ENCODE assay signal across 11 cellular contexts in genomic region chr11:64000740-64001514, GRCh38. TPM values are rescaled to one million over a fixed set of nuclear protein-coding genes. Genes with fewer than 3 reads are reported as not detected.
DNase-seq lines count a peak whose midpoint lies in the region; ATAC-seq and TF ChIP-seq lines count a peak whose summit lies in the region.
"Had no signal": no experiment of that assay in that cellular context is flagged by ENCODE, and none has a peak within 500 bp of the region (broad histone marks: within the 10 kb centered on the region; RNA-seq: fewer than 3 reads in every experiment).

No MANE protein-coding gene starts in this region.

- TF ChIP-seq CTCF in mammary epithelial cell (conservative IDR thresholded peaks at IDR 0.05 in 1 of 2, IDR thresholded peaks at IDR 0.05 in 1 of 2; ENCODE audit: extremely low read depth in 1 of 2, insufficient read depth in 1 of 2, low read depth in 1 of 2, low read length in 2 of 2) (no peak), mesothelial cell of epicardium (IDR thresholded peaks at IDR 0.05; ENCODE audit: unreplicated experiment) (no peak), upper lobe of left lung (IDR thresholded peaks at IDR 0.05) (no peak)

- CTCF ChIA-PET in activated naive CD4-positive, alpha-beta T cell treated with anti-CD3 and anti-CD28 coated beads for 36 hours (lab: Charles Lee), result interaction anchor here (0.7 to 5.4 kb wide), 17 partner anchors 8 to 234 kb away, joined by 3 to 96 read pairs (median 5); no protein-coding TSS in a partner anchor
- CTCF ChIA-PET in mammary epithelial cell (lab: Charles Lee; ENCODE audit: low non-redundant PET), result interaction anchor here (0.7 kb wide), 1 partner anchor 163 kb away, joined by 3 read pairs; no protein-coding TSS in a partner anchor

- no peaks in the 10 kb centered on the region for H3K9me3 ChIP-seq in mammary epithelial cell (replicated peaks; ENCODE audit: insufficient read depth, low read length)
- no peaks in the 10 kb centered on the region for H3K9me3 ChIP-seq in upper lobe of left lung
- no peaks in the 10 kb centered on the region for H3K9me3 ChIP-seq in SJCRH30 (replicated peaks)
- H3K9me3 ChIP-seq: MG63, mucosa of descending colon had no signal

- no peaks in the 10 kb centered on the region for H3K27me3 ChIP-seq in mammary epithelial cell (ENCODE audit: insufficient read depth, low read length)
- no peaks in the 10 kb centered on the region for H3K27me3 ChIP-seq in upper lobe of left lung
- H3K27me3 ChIP-seq in SJCRH30, result no peaks in the 10 kb centered on the region
- H3K27me3 ChIP-seq: MG63 had no signal

- TF ChIP-seq EP300 in upper lobe of left lung (IDR thresholded peaks at IDR 0.05), result no peak

- H3K9me3 Mint-ChIP-seq in activated naive CD4-positive, alpha-beta T cell treated with anti-CD3 and anti-CD28 coated beads, Interleukin-2, amount 50 U/mL, for 24 hours, result no peaks in the 10 kb centered on the region
- no peaks in the 10 kb centered on the region for H3K9me3 Mint-ChIP-seq in activated naive CD4-positive, alpha-beta T cell treated with anti-CD3 and anti-CD28 coated beads for 36 hours
- H3K9me3 Mint-ChIP-seq in mesothelial cell of epicardium, result no peaks in the 10 kb centered on the region

- DNase-seq in activated naive CD4-positive, alpha-beta T cell treated with anti-CD3 and anti-CD28 coated beads for 36 hours, result no peak
- no peak for DNase-seq in mammary epithelial cell
- no peak for DNase-seq in mesothelial cell of epicardium (ENCODE audit: low spot score in 2 of 2, unreplicated experiment in 2 of 2)
- DNase-seq in upper lobe of left lung, result peak in 1 of 2 donors; percentile 83
- no peak for DNase-seq in cortex of kidney (lab: John Stamatoyannopoulos, UW)
- no peak for DNase-seq in SJCRH30
- DNase-seq: MG63 had no signal

- no peak for TF ChIP-seq POLR2A in upper lobe of left lung (IDR thresholded peaks at IDR 0.05)

- no peak for ATAC-seq in upper lobe of left lung (ENCODE audit: low FRiP score in 2 of 2)
- ATAC-seq in HG02678 (IDR thresholded peaks at IDR 0.05; ENCODE audit: unreplicated experiment), result no peak

- dilution Hi-C loops in mammary epithelial cell (cut with HindIII; ENCODE audit: low sequenced_read_pairs), result loop anchor here (5.0 kb wide), 1 partner anchor 69 kb away; no protein-coding TSS in a partner anchor

- peaks cover 7% of the 10 kb centered on the region for H4K20me1 ChIP-seq in mammary epithelial cell (ENCODE audit: insufficient read depth, low read length)

- H3K4me1 ChIP-seq in mammary epithelial cell (ENCODE audit: insufficient read depth, low read length), result peaks cover 29% of the 10 kb centered on the region
- H3K4me1 ChIP-seq in upper lobe of left lung, result peaks cover 30 to 40% (median 33%) of the 10 kb centered on the region in 4 donors
- peaks cover 30% of the 10 kb centered on the region for H3K4me1 ChIP-seq in SJCRH30

- H3K36me3 ChIP-seq in mammary epithelial cell (ENCODE audit: insufficient read depth, low read length) (peaks cover 3% of the 10 kb centered on the region), upper lobe of left lung (peaks cover 6 to 32% (median 29%) of the 10 kb centered on the region in 4 donors), SJCRH30 (peaks cover 29% of the 10 kb centered on the region)

- peaks cover 2% of the 10 kb centered on the region for H3K79me2 ChIP-seq in mammary epithelial cell (ENCODE audit: insufficient read depth, low read length)

- in situ Hi-C loops in mammary epithelial cell (cut with MboI; ENCODE audit: low sequenced_read_pairs in 2 of 2), result loop anchor here in 1 of 2 donors (10.0 kb wide), 1 partner anchor 144 kb away; no protein-coding TSS in a partner anchor

- H3K36me3 Mint-ChIP-seq in activated naive CD4-positive, alpha-beta T cell treated with anti-CD3 and anti-CD28 coated beads, Interleukin-2, amount 50 U/mL, for 24 hours, result peaks cover 1% of the 10 kb centered on the region
- peaks cover 7% of the 10 kb centered on the region for H3K36me3 Mint-ChIP-seq in activated naive CD4-positive, alpha-beta T cell treated with anti-CD3 and anti-CD28 coated beads for 36 hours (ENCODE audit: low read depth)
- peaks cover 9% of the 10 kb centered on the region for H3K36me3 Mint-ChIP-seq in mesothelial cell of epicardium

- no peaks in the 10 kb centered on the region for H3K4me1 Mint-ChIP-seq in activated naive CD4-positive, alpha-beta T cell treated with anti-CD3 and anti-CD28 coated beads, Interleukin-2, amount 50 U/mL, for 24 hours
- H3K4me1 Mint-ChIP-seq in activated naive CD4-positive, alpha-beta T cell treated with anti-CD3 and anti-CD28 coated beads for 36 hours (ENCODE audit: low read depth), result peaks cover 5% of the 10 kb centered on the region
- H3K4me1 Mint-ChIP-seq in mesothelial cell of epicardium, result peaks cover 34% of the 10 kb centered on the region

- no peak overlapping the region for H3K9ac ChIP-seq in mammary epithelial cell (ENCODE audit: insufficient read depth, low read length)

- peak overlapping the region; percentile 8 for H3K27ac Mint-ChIP-seq in activated naive CD4-positive, alpha-beta T cell treated with anti-CD3 and anti-CD28 coated beads, Interleukin-2, amount 50 U/mL, for 24 hours
- H3K27ac Mint-ChIP-seq in activated naive CD4-positive, alpha-beta T cell treated with anti-CD3 and anti-CD28 coated beads for 36 hours, result no peak overlapping the region
- no peak overlapping the region for H3K27ac Mint-ChIP-seq in mesothelial cell of epicardium

- H3K4me2 ChIP-seq in mammary epithelial cell (ENCODE audit: insufficient read depth, low read depth, low read length), result peak overlapping the region; percentile 73

- peak overlapping the region; percentile 45 for H3K4me3 Mint-ChIP-seq in activated naive CD4-positive, alpha-beta T cell treated with anti-CD3 and anti-CD28 coated beads, Interleukin-2, amount 50 U/mL, for 24 hours
- H3K4me3 Mint-ChIP-seq in activated naive CD4-positive, alpha-beta T cell treated with anti-CD3 and anti-CD28 coated beads for 36 hours, result no peak overlapping the region
- H3K4me3 Mint-ChIP-seq in mesothelial cell of epicardium, result peak overlapping the region; percentile 30

- H3K27me3 Mint-ChIP-seq in activated naive CD4-positive, alpha-beta T cell treated with anti-CD3 and anti-CD28 coated beads, Interleukin-2, amount 50 U/mL, for 24 hours, result no peaks in the 10 kb centered on the region
- peaks cover 6% of the 10 kb centered on the region for H3K27me3 Mint-ChIP-seq in activated naive CD4-positive, alpha-beta T cell treated with anti-CD3 and anti-CD28 coated beads for 36 hours (ENCODE audit: low read depth)
- peaks cover 2% of the 10 kb centered on the region for H3K27me3 Mint-ChIP-seq in mesothelial cell of epicardium (ENCODE audit: low read depth)

- intact Hi-C loops in activated naive CD4-positive, alpha-beta T cell treated with anti-CD3 and anti-CD28 coated beads for 36 hours (cut with micrococcal nuclease), result loop anchor here (1.0 to 2.0 kb wide), 3 partner anchors 147 to 300 kb away; partner anchors contain the start of gene CATSPERZ
- intact Hi-C loops in mammary epithelial cell (cut with micrococcal nuclease), result no loop called here

- WGBS in mammary epithelial cell (ENCODE audit: low coverage, missing lambda C conversion rate), result 24% methylated on average over 24 of the region's 61 CpGs
- 40 to 88% methylated on average over 8 to 12 of the region's 61 CpGs for WGBS in upper lobe of left lung, 2 donors

- H2AFZ ChIP-seq in mammary epithelial cell (ENCODE audit: low read depth, low read length), result peak overlapping the region; percentile 15

- H3K4me3 ChIP-seq in mammary epithelial cell (replicated peaks in 1 of 3; ENCODE audit: insufficient read depth in 1 of 3, low read depth in 2 of 3, low read length in 3 of 3) (peak overlapping the region in 1 of 3 experiments; percentile 30), upper lobe of left lung (peak overlapping the region in 3 of 4 donors; percentile 36 to 48 (median 40)), SJCRH30 (no peak overlapping the region)
- H3K4me3 ChIP-seq: MG63, mucosa of descending colon had no signal

- H3K27ac ChIP-seq in mammary epithelial cell (ENCODE audit: insufficient read depth, low read depth, low read length) (no peak overlapping the region), upper lobe of left lung (no peak overlapping the region), SJCRH30 (no peak overlapping the region)
- H3K27ac ChIP-seq: C4-2B had no signal

- no TSS peak for BruUV-seq in mammary epithelial cell (replicated peaks; lab: Mats Ljungman, UMichigan)

RNA-seq across cellular contexts. Expression of gene OTUB1, which starts 14.7 kb away (rescaled TPM):
- 10 to 100 TPM; 61.9 to 63.0 TPM for total RNA-seq in activated naive CD4-positive, alpha-beta T cell treated with anti-CD3 and anti-CD28 coated beads for 36 hours
- 100 to 1,000 TPM in 1 of 2 donors, 10 to 100 TPM in 1; 48.0 to 101 TPM for total RNA-seq in mammary epithelial cell
- polyA plus RNA-seq in mammary epithelial cell, result 196 TPM
- 121 TPM for polyA minus RNA-seq in mammary epithelial cell
- 98.0 to 99.7 TPM (median 98.7 TPM) in 3 replicates for total RNA-seq in mesothelial cell of epicardium
- 10 to 100 TPM; 58.6 to 95.3 (median 72.5) TPM for total RNA-seq in upper lobe of left lung
- 79.4 and 80.8 TPM in 2 replicates for total RNA-seq in SJCRH30 (2014; rRNA removed; shearing (Covaris generic))

RNA-seq across cellular contexts. Expression of gene COX8A, which starts 26.5 kb away (rescaled TPM):
- total RNA-seq in activated naive CD4-positive, alpha-beta T cell treated with anti-CD3 and anti-CD28 coated beads for 36 hours, result 100 to 1,000 TPM; 669 to 675 TPM
- total RNA-seq in mammary epithelial cell (100 to 1,000 TPM; 185 to 338 TPM), mesothelial cell of epicardium (169 to 178 TPM (median 177 TPM) in 3 replicates), upper lobe of left lung (100 to 1,000 TPM; 184 to 510 (median 271) TPM)
- polyA plus RNA-seq in mammary epithelial cell, result 576 TPM
- polyA minus RNA-seq in mammary epithelial cell, result 282 TPM
- 597 and 702 TPM in 2 replicates for total RNA-seq in SJCRH30 (2014; rRNA removed; shearing (Covaris generic))

RNA-seq across cellular contexts. Expression of gene FLRT1, which starts 34.8 kb away (rescaled TPM):
- total RNA-seq in activated naive CD4-positive, alpha-beta T cell treated with anti-CD3 and anti-CD28 coated beads for 36 hours, result under 1 TPM; 0.17 to 0.29 TPM
- under 1 TPM; 0.16 to 0.33 TPM for total RNA-seq in mammary epithelial cell
- 0.02 TPM for polyA plus RNA-seq in mammary epithelial cell
- not detected for polyA minus RNA-seq in mammary epithelial cell
- total RNA-seq in mesothelial cell of epicardium, result 7.1 to 7.9 TPM (median 7.3 TPM) in 3 replicates
- under 1 TPM in 3 of 6 donors, not detected in 3; 0.09 to 0.30 (median 0.15) TPM for total RNA-seq in upper lobe of left lung
- 0.76 and 1.4 TPM in 2 replicates for total RNA-seq in SJCRH30 (2014; rRNA removed; shearing (Covaris generic))
